18 cellular contexts compared by ENCODE assay signal in the genomic region with DNA sequence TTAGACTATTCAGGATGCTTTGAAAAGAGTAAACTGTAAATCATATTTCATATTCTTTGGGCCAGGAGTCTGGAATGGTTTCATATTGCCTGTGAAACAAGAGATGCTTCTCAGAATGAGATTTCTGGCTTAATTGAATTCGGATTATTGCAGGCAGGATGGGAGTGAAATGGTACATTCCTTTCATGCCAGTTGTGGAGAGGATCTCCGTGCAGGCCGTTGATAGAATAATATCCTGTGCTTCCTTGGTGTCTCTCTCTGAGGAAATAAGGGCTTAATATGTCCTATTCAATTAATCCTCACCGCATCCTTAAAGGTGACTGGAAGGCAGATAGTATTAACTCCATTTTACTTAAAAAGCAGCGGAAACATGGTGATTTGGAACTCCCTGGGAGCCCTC. TPM values are rescaled to one million over a fixed set of nuclear protein-coding genes. Genes with fewer than 3 reads are reported as not detected.
DNase-seq lines count a peak whose midpoint lies in the region; ATAC-seq and TF ChIP-seq lines count a peak whose summit lies in the region.
"Had no signal": no experiment of that assay in that cellular context is flagged by ENCODE, and none has a peak within 500 bp of the region (broad histone marks: within the 10 kb centered on the region; RNA-seq: fewer than 3 reads in every experiment).

No MANE protein-coding gene starts in this region.

- H2AFZ ChIP-seq in OCI-LY1 (ENCODE audit: low read length): no peak overlapping the region

- H3F3A ChIP-seq in OCI-LY1 (ENCODE audit: insufficient read depth, low read length): peaks cover 6% of the 10 kb centered on the region

- peaks cover 54% of the 10 kb centered on the region for H3K4me1 Mint-ChIP-seq in endodermal cell
- H3K4me1 Mint-ChIP-seq in nephron progenitor cell: peaks cover 68% of the 10 kb centered on the region
- H3K4me1 Mint-ChIP-seq in activated CD4-positive, alpha-beta T cell treated with anti-CD3 and anti-CD28 coated beads, Interleukin-2, amount 10 ng/mL, durations not matched to agents 24 days and 14 days: peaks cover 3% of the 10 kb centered on the region

- no peak for ATAC-seq in GM21367 (IDR thresholded peaks at IDR 0.05; ENCODE audit: unreplicated experiment)

- H3K9me3 ChIP-seq in OCI-LY1 (ENCODE audit: low read length): no peaks in the 10 kb centered on the region
- H3K9me3 ChIP-seq in endodermal cell (ENCODE audit: control insufficient read depth, low read length): no peaks in the 10 kb centered on the region
- H3K9me3 ChIP-seq: MG63 had no signal

- H3K27ac ChIP-seq in OCI-LY1 (ENCODE audit: low read depth, low read length, poor library complexity, severe bottlenecking) (peak overlapping the region; percentile 70), endodermal cell (ENCODE audit: low read depth, low read length) (no peak overlapping the region)

- no peaks in the 10 kb centered on the region for H4K20me1 ChIP-seq in OCI-LY1 (ENCODE audit: insufficient read depth, low read length)

- H3K27me3 Mint-ChIP-seq in endodermal cell (ENCODE audit: insufficient read depth): no peaks in the 10 kb centered on the region
- H3K27me3 Mint-ChIP-seq in nephron progenitor cell (ENCODE audit: low read depth, poor library complexity): peaks cover 2% of the 10 kb centered on the region
- no peaks in the 10 kb centered on the region for H3K27me3 Mint-ChIP-seq in activated CD4-positive, alpha-beta T cell treated with anti-CD3 and anti-CD28 coated beads, Interleukin-2, amount 10 ng/mL, durations not matched to agents 24 days and 14 days
- H3K27me3 Mint-ChIP-seq: activated naive CD4-positive, alpha-beta T cell treated with anti-CD3 and anti-CD28 coated beads, Interleukin-2, amount 50 U/mL, for 24 hours had no signal

- no peak for TF ChIP-seq CTCF in AG10803 (conservative IDR thresholded peaks at IDR 0.05; ENCODE audit: low read length)
- no peak for TF ChIP-seq CTCF in OCI-LY1 (IDR thresholded peaks at IDR 0.05; ENCODE audit: low read length)
- no peak for TF ChIP-seq CTCF in endodermal cell (conservative IDR thresholded peaks at IDR 0.05)
- no peak for TF ChIP-seq CTCF in nephron progenitor cell (IDR thresholded peaks at IDR 0.05)

- DNase-seq in AG10803 (ENCODE audit: low read depth): peak; percentile 67
- DNase-seq in endodermal cell: no peak
- no peak for DNase-seq in nephron progenitor cell
- no peak for DNase-seq in stimulated activated CD4-positive, alpha-beta T cell treated with anti-CD3 and anti-CD28 coated beads, Interleukin-4, amount 100 ng/mL, for 4 hours
- no peak for DNase-seq in activated CD4-positive, alpha-beta T cell treated with anti-CD3 and anti-CD28 coated beads, Interleukin-2, amount 10 ng/mL, durations not matched to agents 24 days and 14 days
- DNase-seq in erythroblast (lab: John Stamatoyannopoulos, UW): no peak
- DNase-seq: activated CD4-positive, CD25-positive, alpha-beta regulatory T cell treated with anti-CD3 and anti-CD28 coated beads, Interleukin-2, amount 50 U/mL, for 72 hours; cerebellar nuclear complex; DMS153; hypothalamus; left ventricle myocardium superior; MG63; NCI-H2029 treated with DMSO at 0.1 percent for 48 hours; stimulated activated naive CD4-positive, alpha-beta T cell; T-helper 1 cell had no signal

- peak overlapping the region; percentile 35 for H3K4me2 ChIP-seq in OCI-LY1 (ENCODE audit: low read length)

- H3K4me3 ChIP-seq in AG10803 (ENCODE audit: low read length): no peak overlapping the region
- H3K4me3 ChIP-seq in OCI-LY1 (ENCODE audit: low read depth, low read length, poor library complexity, severe bottlenecking): no peak overlapping the region
- H3K4me3 ChIP-seq in endodermal cell (ENCODE audit: low read length): no peak overlapping the region
- H3K4me3 ChIP-seq: MG63 had no signal

- H3K79me2 ChIP-seq in OCI-LY1 (ENCODE audit: insufficient read depth, low read length): peaks cover 85% of the 10 kb centered on the region

- H3K9ac ChIP-seq in OCI-LY1 (ENCODE audit: low read length) (peak overlapping the region; percentile 3; the same call in 1 of the 2 replicates), endodermal cell (ENCODE audit: extremely low read depth, low read length, poor library complexity, severe bottlenecking) (no peak overlapping the region)

- H3K4me1 ChIP-seq in OCI-LY1 (ENCODE audit: insufficient read depth, low read length, severe bottlenecking): peaks cover 99% of the 10 kb centered on the region
- H3K4me1 ChIP-seq in endodermal cell (ENCODE audit: control insufficient read depth, insufficient read depth, low read length): peaks cover 4% of the 10 kb centered on the region

- H3K27me3 ChIP-seq in OCI-LY1 (ENCODE audit: insufficient read depth, low read length) (no peaks in the 10 kb centered on the region), endodermal cell (ENCODE audit: control insufficient read depth, insufficient read depth, low read length, poor library complexity, severe bottlenecking) (no peaks in the 10 kb centered on the region)
- H3K27me3 ChIP-seq: MG63 had no signal

- no peaks in the 10 kb centered on the region for H3K9me3 Mint-ChIP-seq in endodermal cell
- no peaks in the 10 kb centered on the region for H3K9me3 Mint-ChIP-seq in nephron progenitor cell
- no peaks in the 10 kb centered on the region for H3K9me3 Mint-ChIP-seq in activated CD4-positive, alpha-beta T cell treated with anti-CD3 and anti-CD28 coated beads, Interleukin-2, amount 10 ng/mL, durations not matched to agents 24 days and 14 days
- H3K9me3 Mint-ChIP-seq: activated naive CD4-positive, alpha-beta T cell treated with anti-CD3 and anti-CD28 coated beads, Interleukin-2, amount 50 U/mL, for 24 hours had no signal

- WGBS in endodermal cell (ENCODE audit: insufficient coverage in 1 of 2, insufficient read length in 1 of 2), 2 experiments: 84 to 86% methylated on average over 5 of the region's 5 CpGs

- intact Hi-C loops in activated CD4-positive, alpha-beta T cell treated with anti-CD3 and anti-CD28 coated beads, Interleukin-2, amount 10 ng/mL, durations not matched to agents 24 days and 14 days (cut with micrococcal nuclease): no loop called here

- H3K27ac Mint-ChIP-seq in endodermal cell (peak overlapping the region; percentile 60), nephron progenitor cell (peak overlapping the region; percentile 85)
- H3K27ac Mint-ChIP-seq in activated CD4-positive, alpha-beta T cell treated with anti-CD3 and anti-CD28 coated beads, Interleukin-2, amount 10 ng/mL, durations not matched to agents 24 days and 14 days: no peak overlapping the region
- H3K27ac Mint-ChIP-seq: activated naive CD4-positive, alpha-beta T cell treated with anti-CD3 and anti-CD28 coated beads, Interleukin-2, amount 50 U/mL, for 24 hours had no signal

- H3K36me3 ChIP-seq in OCI-LY1 (ENCODE audit: insufficient read depth, low read length) (peaks cover 18% of the 10 kb centered on the region), endodermal cell (ENCODE audit: control insufficient read depth, insufficient read depth, low read length) (no peaks in the 10 kb centered on the region)
- H3K36me3 ChIP-seq: MG63 had no signal

- no peak for TF ChIP-seq POLR2A in erythroblast (IDR thresholded peaks at IDR 0.05; ENCODE audit: low read length)

- H3K4me3 Mint-ChIP-seq in endodermal cell (no peak overlapping the region), nephron progenitor cell (no peak overlapping the region)
- H3K4me3 Mint-ChIP-seq in activated CD4-positive, alpha-beta T cell treated with anti-CD3 and anti-CD28 coated beads, Interleukin-2, amount 10 ng/mL, durations not matched to agents 24 days and 14 days: no peak overlapping the region
- H3K4me3 Mint-ChIP-seq: activated naive CD4-positive, alpha-beta T cell treated with anti-CD3 and anti-CD28 coated beads, Interleukin-2, amount 50 U/mL, for 24 hours had no signal

- H3K9me2 ChIP-seq in OCI-LY1 (ENCODE audit: low read depth, low read length): no peaks in the 10 kb centered on the region

- H3K36me3 Mint-ChIP-seq in endodermal cell (ENCODE audit: low read depth): peaks cover 7% of the 10 kb centered on the region
- H3K36me3 Mint-ChIP-seq in nephron progenitor cell (ENCODE audit: low read depth): peaks cover 8% of the 10 kb centered on the region
- H3K36me3 Mint-ChIP-seq in activated CD4-positive, alpha-beta T cell treated with anti-CD3 and anti-CD28 coated beads, Interleukin-2, amount 10 ng/mL, durations not matched to agents 24 days and 14 days (ENCODE audit: low read depth): no peaks in the 10 kb centered on the region
- H3K36me3 Mint-ChIP-seq: activated naive CD4-positive, alpha-beta T cell treated with anti-CD3 and anti-CD28 coated beads, Interleukin-2, amount 50 U/mL, for 24 hours had no signal

RNA-seq across cellular contexts. Expression of a gene that starts 56.6 kb away (rescaled TPM):
- total RNA-seq in endodermal cell: 100 to 1,000 TPM in 1 of 2 donors, 10 to 100 TPM in 1; 85.1 to 108 TPM
- polyA plus RNA-seq in endodermal cell (2013, experiment 1 of 2): 49.5 TPM
- polyA plus RNA-seq in endodermal cell (2013, experiment 2 of 2): 50.8 TPM
- 25.7 and 31.5 TPM in 2 replicates for total RNA-seq in activated CD4-positive, alpha-beta T cell treated with anti-CD3 and anti-CD28 coated beads, Interleukin-2, amount 10 ng/mL, durations not matched to agents 24 days and 14 days
